ENCODE assay signal across 28 cellular contexts in genomic region chr12:57658890-57659289, GRCh38. TPM values are rescaled to one million over a fixed set of nuclear protein-coding genes. Genes with fewer than 3 reads are reported as not detected.
"Had no signal": no experiment of that assay in that cellular context is flagged by ENCODE, and none has a peak within 500 bp of the region (broad histone marks: within the 10 kb centered on the region; RNA-seq: fewer than 3 reads in every experiment).

No MANE protein-coding gene starts in this region.

- H3K27ac ChIP-seq: colonic mucosa, coronary artery, dorsolateral prefrontal cortex, epithelial cell of prostate, esophagus muscularis mucosa, esophagus squamous epithelium, foreskin keratinocyte, gastrocnemius medialis, gastroesophageal sphincter, heart left ventricle, heart right ventricle had no signal

- H3K9me3 ChIP-seq: colonic mucosa, esophagus muscularis mucosa, gastrocnemius medialis, gastroesophageal sphincter had no signal

- DNase-seq: colonic mucosa; cortex of kidney; dermis blood vessel endothelial cell; dorsolateral prefrontal cortex; effector CD4-positive, alpha-beta T cell; effector CD8-positive, alpha-beta T cell; effector memory CD4-positive, alpha-beta T cell; effector memory CD8-positive, alpha-beta T cell; endodermal cell; erythroblast; esophagus squamous epithelium; foreskin fibroblast; foreskin keratinocyte; foreskin melanocyte; gastrocnemius medialis; glutamatergic neuron; head of caudate nucleus; heart left ventricle; heart right ventricle had no signal

- H3K27me3 ChIP-seq: colonic mucosa, dorsolateral prefrontal cortex, gastrocnemius medialis, gastroesophageal sphincter had no signal

- H3K4me1 ChIP-seq: colonic mucosa, foreskin keratinocyte, gastrocnemius medialis, heart left ventricle, heart right ventricle had no signal

- H3K4me3 ChIP-seq: colonic mucosa, coronary artery, dorsolateral prefrontal cortex, esophagus muscularis mucosa, esophagus squamous epithelium, gastrocnemius medialis, gastroesophageal sphincter, heart left ventricle, heart right ventricle had no signal

- ATAC-seq: effector memory CD8-positive, alpha-beta T cell; esophagus mucosa; foreskin keratinocyte; gastrocnemius medialis; gastroesophageal sphincter; heart left ventricle; heart right ventricle had no signal

- H3K36me3 ChIP-seq: colonic mucosa, esophagus muscularis mucosa, esophagus squamous epithelium, gastrocnemius medialis, gastroesophageal sphincter, heart left ventricle, heart right ventricle had no signal

- FAIRE-seq: colon, endometrium, endothelial cell of umbilical vein, frontal cortex had no signal

RNA-seq across cellular contexts. Expression of gene B4GALNT1, which starts 25.9 kb away (rescaled TPM):
- total RNA-seq: dermis blood vessel endothelial cell had no signal
